Comparison of ENCODE assay signal across 20 cellular contexts in genomic region chr10:2173328-2173727, GRCh38.
"Had no signal": no experiment of that assay in that cellular context is flagged by ENCODE, and none has a peak within 500 bp of the region (broad histone marks: within the 10 kb centered on the region; RNA-seq: fewer than 3 reads in every experiment).

No MANE protein-coding gene starts in this region.

- DNase-seq: activated CD4-positive, alpha-beta T cell treated with anti-CD3 and anti-CD28 coated beads, Interleukin-2, amount 10 ng/mL, durations not matched to agents 7 days and 5 days; activated CD8-positive, alpha-beta memory T cell treated with anti-CD3 and anti-CD28 coated beads, Interleukin-2, amount 50 U/mL, for 4 hours; activated effector memory CD4-positive, alpha-beta T cell treated with Interleukin-2 at 50 U/mL for 16 hours; activated naive CD4-positive, alpha-beta T cell treated with anti-CD3 and anti-CD28 coated beads, Interleukin-2, amount 50 U/mL, for 16 hours; activated T-cell treated with anti-CD3 and anti-CD28 coated beads, Interleukin-2, amount 50 U/mL, for 48 hours; aorta; brain microvascular endothelial cell; immature natural killer cell; left ventricle myocardium superior; stimulated activated CD4-positive, alpha-beta T cell treated with anti-CD3 and anti-CD28 coated beads, Interleukin-2, amount 100 ng/mL, for 24 hours; stimulated activated naive CD4-positive, alpha-beta T cell treated with Interleukin-2 at 50 U/mL for 16 hours; substantia nigra; tibial artery had no signal

- H3K4me1 Mint-ChIP-seq: activated CD4-positive, alpha-beta T cell treated with anti-CD3 and anti-CD28 coated beads, Interleukin-2, amount 10 ng/mL, durations not matched to agents 7 days and 5 days; immature natural killer cell; memory B cell; neural crest cell had no signal

- ATAC-seq: activated CD4-positive, CD25-positive, alpha-beta regulatory T cell treated with anti-CD3 and anti-CD28 coated beads, Interleukin-2, amount 50 U/mL, for 24 hours; left ventricle myocardium superior had no signal

- H3K9me3 Mint-ChIP-seq: memory B cell, neural crest cell had no signal

- H3K36me3 Mint-ChIP-seq: immature natural killer cell, memory B cell had no signal

- H3K4me3 ChIP-seq: coronary artery, esophagus muscularis mucosa, right atrium auricular region, tibial artery had no signal

- H3K4me3 Mint-ChIP-seq: activated CD4-positive, alpha-beta T cell treated with anti-CD3 and anti-CD28 coated beads, Interleukin-2, amount 10 ng/mL, durations not matched to agents 7 days and 5 days; immature natural killer cell; memory B cell; neural crest cell had no signal

- H3K27ac Mint-ChIP-seq: activated CD4-positive, alpha-beta T cell treated with anti-CD3 and anti-CD28 coated beads, Interleukin-2, amount 10 ng/mL, durations not matched to agents 7 days and 5 days; immature natural killer cell; memory B cell; progenitor cell of endocrine pancreas had no signal
